ENCODE assay signal across 1 cellular context in genomic region chr15:78995921-78996780, GRCh38.
TF ChIP-seq lines count a peak whose summit lies in the region.

No MANE protein-coding gene starts in this region.

TF ChIP-seq in GM23338, 12 proteins besides CTCF, POLR2A, EP300 and RAD21 (continued from another document):
- TF ChIP-seq ZNF462 (CRISPR knock-in tag; IDR thresholded peaks at IDR 0.05) (no peak), ZNF114 (CRISPR knock-in tag; IDR thresholded peaks at IDR 0.05) (no peak), EZH2 (IDR thresholded peaks at IDR 0.05; ENCODE audit: low read depth, unreplicated experiment) (no peak), EZH2phosphoT487 (IDR thresholded peaks at IDR 0.05; ENCODE audit: unreplicated experiment) (no peak), JUNB (IDR thresholded peaks at IDR 0.05; ENCODE audit: unreplicated experiment) (no peak), STAT1 (IDR thresholded peaks at IDR 0.05; ENCODE audit: unreplicated experiment) (no peak), CREB1 (CRISPR knock-in tag; IDR thresholded peaks at IDR 0.05; ENCODE audit: low read depth) (no peak), ZNF331 (CRISPR knock-in tag; IDR thresholded peaks at IDR 0.05; ENCODE audit: low read depth) (no peak), NANOG (IDR thresholded peaks at IDR 0.05; ENCODE audit: borderline replicate concordance) (no peak)
